Comparison of ENCODE assay signal across 30 cellular contexts in genomic region chr6:35185971-35186370, GRCh38. TPM values are rescaled to one million over a fixed set of nuclear protein-coding genes. Genes with fewer than 3 reads are reported as not detected.
DNase-seq lines count a peak whose midpoint lies in the region; ATAC-seq, FAIRE-seq and TF ChIP-seq lines count a peak whose summit lies in the region.
"Had no signal": no experiment of that assay in that cellular context is flagged by ENCODE, and none has a peak within 500 bp of the region (broad histone marks: within the 10 kb centered on the region; RNA-seq: fewer than 3 reads in every experiment).

No MANE protein-coding gene starts in this region.

- no CpG with 5 or more reads among the region's 1 CpG for WGBS in IMR-90 (ENCODE audit: extremely low coverage in 2 of 2, insufficient read length in 1 of 2), 2 experiments
- 75 to 100% (median 83%) methylated on average over 1 of the region's 1 CpG for WGBS in adrenal gland, 4 donors

- FAIRE-seq in HTR-8/SVneo (lab: Jason Lieb, UNC): no peak

- TF ChIP-seq POLR2A in IMR-90 (IDR thresholded peaks at IDR 0.05; ENCODE audit: low read depth, low read length): no peak
- no peak for TF ChIP-seq POLR2A in adrenal gland (IDR thresholded peaks at IDR 0.05)

- H3K27ac Mint-ChIP-seq in osteocyte (ENCODE audit: unreplicated experiment) (peak overlapping the region; percentile 15), T-helper 17 cell (no peak overlapping the region)
- H3K27ac Mint-ChIP-seq: activated CD4-positive, alpha-beta T cell treated with anti-CD3 and anti-CD28 coated beads for 36 hours; activated CD8-positive, alpha-beta T cell treated with anti-CD3 and anti-CD28 coated beads for 36 hours; activated naive CD8-positive, alpha-beta T cell treated with anti-CD3 and anti-CD28 coated beads, Interleukin-2, amount 10 ng/mL, durations not matched to agents 7 days and 5 days; activated T-helper 2 cell treated with anti-CD3 and anti-CD28 coated beads, Interferon-gamma antibody, Interleukin-2, Interleukin-4, amounts not matched to agents 10 μg/mL and 5 μg/mL and 100 μg/mL, durations not matched to agents 14 hours and 24 hours and 36 hours; CD8-positive, alpha-beta memory T cell; dendritic cell treated with granulocyte-macrophage colony-stimulating factor and Interleukin-4, amounts not matched to agents 40 ng/mL and 50 ng/mL, for 4 days; GM23338; nephron; stimulated activated naive CD8-positive, alpha-beta T cell treated with anti-CD3 and anti-CD28 coated beads, Interleukin-15, Interleukin-2, amounts not matched to agents 100 ng/mL and 50 ng/mL, for 24 hours had no signal

- H3K27me3 Mint-ChIP-seq in osteocyte (ENCODE audit: unreplicated experiment) (no peaks in the 10 kb centered on the region), T-helper 17 cell (peaks cover 43% of the 10 kb centered on the region)

- peak overlapping the region; percentile 14; the same call in 1 of the 2 replicates for H3K18ac ChIP-seq in IMR-90 (ENCODE audit: low read depth, low read length)

- H2BK5ac ChIP-seq in IMR-90 (ENCODE audit: low read depth, low read length, poor library complexity, severe bottlenecking): peak overlapping the region; percentile 60

- in situ Hi-C loops in IMR-90 (cut with MboI; ENCODE audit: low sequenced_read_pairs): no loop called here

- TF ChIP-seq CTCF in IMR-90 (conservative IDR thresholded peaks at IDR 0.05; ENCODE audit: low read depth, low read length): no peak
- no peak for TF ChIP-seq CTCF in osteocyte (IDR thresholded peaks at IDR 0.05)
- TF ChIP-seq CTCF in adrenal gland (IDR thresholded peaks at IDR 0.05): no peak

- intact Hi-C loops in IMR-90 (cut with micrococcal nuclease) (no loop called here), adrenal gland (cut with DNase I) (no loop called here)

- no peak for ATAC-seq in IMR-90 (ENCODE audit: low read depth)
- ATAC-seq in HG03571 (IDR thresholded peaks at IDR 0.05; ENCODE audit: unreplicated experiment): no peak
- no peak for ATAC-seq in T-helper 17 cell
- ATAC-seq: activated CD4-positive, alpha-beta T cell treated with anti-CD3 and anti-CD28 coated beads for 36 hours; activated CD8-positive, alpha-beta T cell treated with anti-CD3 and anti-CD28 coated beads for 36 hours; GM23338 had no signal

- H3K4me2 ChIP-seq in IMR-90 (ENCODE audit: low read depth, low read length): no peak overlapping the region
- H3K4me2 ChIP-seq: GM23338, smooth muscle cell had no signal

- no peak overlapping the region for H2AK9ac ChIP-seq in IMR-90 (replicated peaks; ENCODE audit: low read depth, low read length, poor library complexity)

- H3K9me3 ChIP-seq in IMR-90 (ENCODE audit: control insufficient read depth, insufficient read depth, low read length) (no peaks in the 10 kb centered on the region), T-helper 17 cell (ENCODE audit: control insufficient read depth, low read length, poor library complexity, severe bottlenecking) (no peaks in the 10 kb centered on the region), adrenal gland (replicated peaks in 1 of 3) (no peaks in the 10 kb centered on the region)
- H3K9me3 ChIP-seq: testis had no signal

- H2AK5ac ChIP-seq in IMR-90 (ENCODE audit: low read depth, low read length): peak overlapping the region; percentile 86

- H2BK120ac ChIP-seq in IMR-90 (ENCODE audit: low read depth, low read length): peak overlapping the region; percentile 51

- H3K36me3 ChIP-seq in ACC112 (ENCODE audit: insufficient read depth, low read length): no peaks in the 10 kb centered on the region
- no peaks in the 10 kb centered on the region for H3K36me3 ChIP-seq in IMR-90 (ENCODE audit: control insufficient read depth, insufficient read depth, low read length)
- no peaks in the 10 kb centered on the region for H3K36me3 ChIP-seq in adrenal gland (replicated peaks in 1 of 2)

- no peaks in the 10 kb centered on the region for H3K36me3 Mint-ChIP-seq in osteocyte (ENCODE audit: unreplicated experiment)
- H3K36me3 Mint-ChIP-seq in T-helper 17 cell (ENCODE audit: low read depth): peaks cover 2% of the 10 kb centered on the region
- H3K36me3 Mint-ChIP-seq: activated naive CD8-positive, alpha-beta T cell treated with anti-CD3 and anti-CD28 coated beads, Interleukin-2, amount 10 ng/mL, durations not matched to agents 7 days and 5 days; CD8-positive, alpha-beta memory T cell had no signal

- DNase-seq in IMR-90 (no peak), epithelial cell of prostate (ENCODE audit: low read depth, low spot score) (no peak), osteocyte (ENCODE audit: extremely low spot score, unreplicated experiment) (no peak), T-helper 17 cell (no peak), HTR-8/SVneo (ENCODE audit: insufficient read length, low spot score) (no peak), adrenal gland (no peak)
- DNase-seq: activated CD4-positive, alpha-beta T cell treated with anti-CD3 and anti-CD28 coated beads for 36 hours; activated CD8-positive, alpha-beta T cell treated with anti-CD3 and anti-CD28 coated beads for 36 hours; activated naive CD8-positive, alpha-beta T cell treated with anti-CD3 and anti-CD28 coated beads, Interleukin-2, amount 10 ng/mL, durations not matched to agents 7 days and 5 days; CD8-positive, alpha-beta memory T cell; head of caudate nucleus; KG1; mammary epithelial cell; NCI-H2029; NCI-H524 treated with DMSO at 0.1 percent for 48 hours; OCI-M1; retina; testis had no signal

- H3K4me3 Mint-ChIP-seq in osteocyte (ENCODE audit: unreplicated experiment) (no peak overlapping the region), T-helper 17 cell (no peak overlapping the region)
- H3K4me3 Mint-ChIP-seq: activated CD4-positive, alpha-beta T cell treated with anti-CD3 and anti-CD28 coated beads for 36 hours; activated CD8-positive, alpha-beta T cell treated with anti-CD3 and anti-CD28 coated beads for 36 hours; activated naive CD8-positive, alpha-beta T cell treated with anti-CD3 and anti-CD28 coated beads, Interleukin-2, amount 10 ng/mL, durations not matched to agents 7 days and 5 days; central memory CD8-positive, alpha-beta T cell; dendritic cell treated with granulocyte-macrophage colony-stimulating factor and Interleukin-4, amounts not matched to agents 40 ng/mL and 50 ng/mL, for 4 days; GM23338; nephron; stimulated activated naive CD8-positive, alpha-beta T cell treated with anti-CD3 and anti-CD28 coated beads, Interleukin-15, Interleukin-2, amounts not matched to agents 100 ng/mL and 50 ng/mL, for 24 hours had no signal

- CTCF ChIA-PET in IMR-90 (lab: Yijun Ruan, JAX): interaction anchor here (0.8 kb wide), 1 partner anchor 37 kb away, joined by 3 read pairs; no protein-coding TSS in a partner anchor

- no peaks in the 10 kb centered on the region for H4K20me1 ChIP-seq in IMR-90 (ENCODE audit: insufficient read depth, low read length)

- H3K4me1 Mint-ChIP-seq in osteocyte (ENCODE audit: unreplicated experiment) (peaks cover 46% of the 10 kb centered on the region), T-helper 17 cell (peaks cover 5% of the 10 kb centered on the region)
- H3K4me1 Mint-ChIP-seq: central memory CD8-positive, alpha-beta T cell had no signal

- no peak overlapping the region; a peak in 1 of 4 replicates for H4K8ac ChIP-seq in IMR-90 (ENCODE audit: low read depth in 2 of 2, low read length in 2 of 2)

- H3K4me1 ChIP-seq in ACC112 (ENCODE audit: control insufficient read depth, insufficient read depth, low read length, unreplicated experiment) (peaks cover 49% of the 10 kb centered on the region), IMR-90 (ENCODE audit: control insufficient read depth, insufficient read depth, low read length) (peaks cover 21% of the 10 kb centered on the region), adrenal gland (replicated peaks in 1 of 2) (peaks cover 11 to 18% of the 10 kb centered on the region in 2 donors)
- H3K4me1 ChIP-seq: testis had no signal

- H3K14ac ChIP-seq in IMR-90 (replicated peaks; ENCODE audit: low read depth, low read length): peak overlapping the region; percentile 73; the same call in 1 of the 2 replicates

- H3K9me1 ChIP-seq in IMR-90 (ENCODE audit: insufficient read depth, low read length): peaks cover 10% of the 10 kb centered on the region

- 0 out of 4 replicates have a peak, but pooled peaks cover 0 to 2% of the 10 kb centered on the region in 2 experiments for H3K79me1 ChIP-seq in IMR-90 (ENCODE audit: low read depth in 1 of 2, low read length in 2 of 2)

- H2AFZ ChIP-seq in ACC112 (ENCODE audit: low read length, unreplicated experiment) (no peak overlapping the region), IMR-90 (replicated peaks; ENCODE audit: low read length, poor library complexity) (peak overlapping the region; percentile 5)
- H2AFZ ChIP-seq: GM23338, parathyroid adenoma had no signal

- H3K79me2 ChIP-seq in ACC112 (ENCODE audit: control insufficient read depth, insufficient read depth, low read length, unreplicated experiment): no peaks in the 10 kb centered on the region
- H3K79me2 ChIP-seq: parathyroid adenoma had no signal

- no TSS peak for BruUV-seq in IMR-90 (replicated peaks; lab: Mats Ljungman, UMichigan)

- H3K9ac ChIP-seq in IMR-90 (ENCODE audit: low read depth, low read length): no peak overlapping the region
- H3K9ac ChIP-seq: parathyroid adenoma had no signal

- dilution Hi-C loops in IMR-90 (cut with HindIII; ENCODE audit: low sequenced_read_pairs, unreplicated experiment): no loop called here

- POLR2A ChIA-PET in IMR-90 (lab: Charles Lee; ENCODE audit: unreplicated experiment): no interaction called here

- no peaks in the 10 kb centered on the region for H3K9me3 Mint-ChIP-seq in osteocyte (ENCODE audit: unreplicated experiment)
- H3K9me3 Mint-ChIP-seq: activated CD8-positive, alpha-beta T cell treated with anti-CD3 and anti-CD28 coated beads for 36 hours; activated naive CD8-positive, alpha-beta T cell treated with anti-CD3 and anti-CD28 coated beads, Interleukin-2, amount 10 ng/mL, durations not matched to agents 7 days and 5 days; activated T-helper 2 cell treated with anti-CD3 and anti-CD28 coated beads, Interferon-gamma antibody, Interleukin-2, Interleukin-4, amounts not matched to agents 10 μg/mL and 5 μg/mL and 100 μg/mL, durations not matched to agents 14 hours and 24 hours and 36 hours; CD8-positive, alpha-beta memory T cell; central memory CD8-positive, alpha-beta T cell; dendritic cell treated with granulocyte-macrophage colony-stimulating factor and Interleukin-4, amounts not matched to agents 40 ng/mL and 50 ng/mL, for 4 days; nephron; stimulated activated naive CD8-positive, alpha-beta T cell treated with anti-CD3 and anti-CD28 coated beads, Interleukin-15, Interleukin-2, amounts not matched to agents 100 ng/mL and 50 ng/mL, for 24 hours had no signal

- no peak overlapping the region for H3K23ac ChIP-seq in IMR-90 (ENCODE audit: low read depth, low read length)

- 0 out of 2 replicates have a peak overlapping the region, but pooled peaks have one; percentile 15 for H3K27ac ChIP-seq in ACC112 (ENCODE audit: low read depth, low read length)
- no peak overlapping the region for H3K27ac ChIP-seq in IMR-90 (ENCODE audit: insufficient read depth, low read length)
- peak overlapping the region; percentile 68 for H3K27ac ChIP-seq in epithelial cell of prostate
- H3K27ac ChIP-seq in adrenal gland: no peak overlapping the region
- H3K27ac ChIP-seq: parathyroid adenoma, testis had no signal

- H4K5ac ChIP-seq in IMR-90 (ENCODE audit: low read depth, low read length): no peak overlapping the region

- peak overlapping the region; percentile 82 for H3K4ac ChIP-seq in IMR-90 (ENCODE audit: low read depth, low read length)

- peak overlapping the region; percentile 1; the same call in 2 of the 3 replicates for H2BK15ac ChIP-seq in IMR-90 (ENCODE audit: low read depth, low read length)

- peak overlapping the region; percentile 34; the same call in 1 of the 2 replicates for H2BK20ac ChIP-seq in IMR-90 (ENCODE audit: low read depth, low read length)

- no peak overlapping the region for H3K56ac ChIP-seq in IMR-90 (ENCODE audit: extremely low read depth, insufficient read depth, low read length)

- no peak for TF ChIP-seq RAD21 in IMR-90 (IDR thresholded peaks at IDR 0.05; ENCODE audit: low read length)

- H3K4me3 ChIP-seq in ACC112 (ENCODE audit: low read depth, low read length) (no peak overlapping the region), IMR-90 (ENCODE audit: insufficient read depth, low read depth, low read length) (no peak overlapping the region), adrenal gland (no peak overlapping the region)
- H3K4me3 ChIP-seq: GM23338, smooth muscle cell, testis had no signal

- H3K27me3 ChIP-seq in ACC112 (ENCODE audit: insufficient read depth, low read length): no peaks in the 10 kb centered on the region
- H3K27me3 ChIP-seq in IMR-90 (ENCODE audit: control insufficient read depth, insufficient read depth, low read length): no peaks in the 10 kb centered on the region
- H3K27me3 ChIP-seq in adrenal gland: no peaks in the 10 kb centered on the region
- H3K27me3 ChIP-seq: testis had no signal

- peak overlapping the region; percentile 59; the same call in 1 of the 2 replicates for H4K91ac ChIP-seq in IMR-90 (ENCODE audit: insufficient read depth, low read depth, low read length)

RNA-seq across cellular contexts. Expression of gene SCUBE3, which starts 27.8 kb away (rescaled TPM):
- 19.9 and 21.1 TPM in 2 replicates for total RNA-seq in IMR-90 (2012; rRNA removed)
- 41.5 and 45.5 TPM in 2 replicates for polyA plus RNA-seq in IMR-90 (2012; rRNA removed)
- polyA plus RNA-seq in IMR-90 (2012; cell fraction: cytosol; rRNA removed): 24.2 and 25.6 TPM in 2 replicates
- polyA plus RNA-seq in IMR-90 (2012; cell fraction: nucleus; rRNA removed; ENCODE audit: low replicate concordance): 53.9 and 65.7 TPM in 2 replicates
- total RNA-seq in osteocyte: 14.8 and 16.3 TPM in 2 replicates
- not detected for total RNA-seq in T-helper 17 cell
- total RNA-seq in adrenal gland: 10 to 100 TPM in 5 of 8 donors, 1 to 10 TPM in 3; 1.9 to 32.8 (median 12.1) TPM
- polyA plus RNA-seq in adrenal gland: 1 to 10 TPM in 2 of 3 donors, under 1 TPM in 1; 0.61 to 2.9 (median 1.6) TPM
- total RNA-seq: activated CD4-positive, alpha-beta T cell treated with anti-CD3 and anti-CD28 coated beads for 36 hours; activated CD8-positive, alpha-beta T cell treated with anti-CD3 and anti-CD28 coated beads for 36 hours; activated T-helper 2 cell treated with anti-CD3 and anti-CD28 coated beads, Interferon-gamma antibody, Interleukin-2, Interleukin-4, amounts not matched to agents 10 μg/mL and 5 μg/mL and 100 μg/mL, durations not matched to agents 14 hours and 24 hours and 36 hours; MCF 10A had no signal

RNA-seq across cellular contexts. Expression of gene TCP11, which starts 44.8 kb away (rescaled TPM):
- total RNA-seq in IMR-90 (2012; rRNA removed) (0.36 and 0.56 TPM in 2 replicates), osteocyte (0.43 TPM in 1 of 2 replicates, not detected in the other), T-helper 17 cell (not detected), adrenal gland (under 1 TPM in 3 of 8 donors, not detected in 5; 0.24 to 0.40 (median 0.28) TPM)
- polyA plus RNA-seq in IMR-90 (2012; rRNA removed) (0.30 and 0.34 TPM in 2 replicates), adrenal gland (under 1 TPM in 1 of 3 donors, not detected in 2; 0.13 TPM)
- polyA plus RNA-seq in IMR-90 (2012; cell fraction: cytosol; rRNA removed): 0.16 TPM in 1 of 2 replicates, not detected in the other
- polyA plus RNA-seq in IMR-90 (2012; cell fraction: nucleus; rRNA removed; ENCODE audit: low replicate concordance): 0.09 and 0.11 TPM in 2 replicates
- total RNA-seq: activated CD4-positive, alpha-beta T cell treated with anti-CD3 and anti-CD28 coated beads for 36 hours; activated CD8-positive, alpha-beta T cell treated with anti-CD3 and anti-CD28 coated beads for 36 hours; activated naive CD8-positive, alpha-beta T cell treated with anti-CD3 and anti-CD28 coated beads, Interleukin-2, amount 10 ng/mL, durations not matched to agents 7 days and 5 days; activated T-helper 2 cell treated with anti-CD3 and anti-CD28 coated beads, Interferon-gamma antibody, Interleukin-2, Interleukin-4, amounts not matched to agents 10 μg/mL and 5 μg/mL and 100 μg/mL, durations not matched to agents 14 hours and 24 hours and 36 hours; CD8-positive, alpha-beta memory T cell; fibroblast of villous mesenchyme; GM23338; mammary epithelial cell; MCF 10A; smooth muscle cell had no signal
- polyA plus RNA-seq: CD8-positive, alpha-beta memory T cell; GM23338; mammary epithelial cell had no signal

Comparison
In these comparisons a context has a peak if more than half of its experiments do, and no peak if none do; other contexts are left out.
1. H3K27ac ChIP-seq: peak in ACC112 (single experiment) and epithelial cell of prostate (single experiment); none in IMR-90 (single experiment) and adrenal gland (0 of 5).